In genomic region chr2:209696836-209697711, GRCh38 we compare ENCODE assay signal across 10 cellular contexts.
DNase-seq lines count a peak whose midpoint lies in the region; ATAC-seq lines count a peak whose summit lies in the region.
"Had no signal": no experiment of that assay in that cellular context is flagged by ENCODE, and none has a peak within 500 bp of the region (broad histone marks: within the 10 kb centered on the region; RNA-seq: fewer than 3 reads in every experiment).

No MANE protein-coding gene starts in this region.

- ATAC-seq in GM18508 (IDR thresholded peaks at IDR 0.05; ENCODE audit: insufficient read depth, unreplicated experiment): peak; percentile 43
- peak; percentile 73 for ATAC-seq in GM21367 (IDR thresholded peaks at IDR 0.05; ENCODE audit: unreplicated experiment)
- peak; percentile 75 for ATAC-seq in HG03066 (IDR thresholded peaks at IDR 0.05; ENCODE audit: low read depth, unreplicated experiment)

- peak; percentile 34 for DNase-seq in astrocyte of the hippocampus (ENCODE audit: low read depth, low spot score)
- DNase-seq in posterior vena cava (ENCODE audit: low spot score): no peak
- no peak for DNase-seq in activated CD4-positive, alpha-beta T cell treated with anti-CD3 and anti-CD28 coated beads, Interleukin-2, amount 50 U/mL, for 1 hour
- no peak for DNase-seq in OCI-M2 (lab: John Stamatoyannopoulos, UW; ENCODE audit: unreplicated experiment)
- DNase-seq in Kasumi-1 (lab: John Stamatoyannopoulos, UW): no peak
- DNase-seq: stimulated activated CD4-positive, alpha-beta T cell treated with anti-CD3 and anti-CD28 coated beads, Interleukin-2, amount 100 ng/mL, for 24 hours; SW 1271 had no signal

- intact Hi-C loops in posterior vena cava (cut with DNase I): no loop called here
